15 cellular contexts compared by ENCODE assay signal in the genomic region with DNA sequence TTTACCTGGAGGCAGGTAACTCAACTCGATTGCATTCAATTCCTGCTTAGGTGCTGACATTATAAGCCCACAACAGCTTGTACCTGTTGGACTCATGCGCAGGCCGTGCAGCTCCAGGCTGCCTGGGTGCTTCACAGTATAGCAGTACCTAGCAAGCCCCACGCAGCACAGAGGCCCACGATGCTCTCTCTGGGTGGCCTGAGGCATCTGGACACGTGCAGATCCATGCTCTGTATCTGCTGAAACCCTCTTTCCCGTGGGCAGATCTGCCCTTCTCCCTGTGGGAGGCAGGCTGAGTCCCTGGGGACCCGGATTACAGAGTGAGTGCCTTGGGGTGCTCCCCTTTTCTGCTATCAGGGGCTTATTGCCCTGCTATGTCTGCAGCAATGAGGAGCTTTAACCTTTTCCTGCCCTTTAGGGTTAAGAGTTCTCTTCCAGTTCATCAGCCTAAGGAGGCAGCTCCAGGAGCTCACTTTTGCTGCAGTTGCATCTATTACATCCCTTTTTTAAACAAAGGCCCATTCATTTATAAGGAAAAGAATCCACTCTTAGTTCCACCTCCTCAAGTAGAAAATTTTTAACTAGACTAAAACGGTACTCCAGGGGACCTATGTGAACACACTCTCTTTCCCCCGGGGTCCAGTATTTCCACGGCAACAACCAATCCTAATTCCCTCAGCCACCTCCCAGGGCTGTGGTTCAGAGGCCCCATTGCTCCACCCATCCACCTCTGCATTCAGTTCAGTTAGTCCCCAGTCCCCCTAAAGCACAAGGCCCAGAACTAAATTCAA. TPM values are rescaled to one million over a fixed set of nuclear protein-coding genes. Genes with fewer than 3 reads are reported as not detected.
DNase-seq lines count a peak whose midpoint lies in the region.
"Had no signal": no experiment of that assay in that cellular context is flagged by ENCODE, and none has a peak within 500 bp of the region (broad histone marks: within the 10 kb centered on the region; RNA-seq: fewer than 3 reads in every experiment).

No MANE protein-coding gene starts in this region.

- H3K9me3 ChIP-seq in NT2/D1 (ENCODE audit: insufficient read depth, low read length) = peaks cover 2% of the 10 kb centered on the region; the same call in 1 of the 2 replicates
- no peaks in the 10 kb centered on the region for H3K9me3 ChIP-seq in neuronal stem cell (replicated peaks in 1 of 2; ENCODE audit: control insufficient read depth in 2 of 2, insufficient read depth in 1 of 2, low read depth in 1 of 2, low read length in 2 of 2)
- H3K9me3 ChIP-seq: right lobe of liver, testis had no signal

- H3K36me3 ChIP-seq in NT2/D1 (ENCODE audit: insufficient read depth, insufficient read length, low read length) (peaks cover 12% of the 10 kb centered on the region), neuronal stem cell (replicated peaks in 1 of 2; ENCODE audit: control insufficient read depth in 2 of 2, insufficient read depth in 2 of 2, low read length in 2 of 2) (no peaks in the 10 kb centered on the region)
- H3K36me3 ChIP-seq: right lobe of liver had no signal

- no peak overlapping the region for H3K4me3 ChIP-seq in NT2/D1 (ENCODE audit: insufficient read length, low read depth)
- no peak overlapping the region for H3K4me3 ChIP-seq in neuronal stem cell (ENCODE audit: low read length in 2 of 2)
- H3K4me3 ChIP-seq: right lobe of liver, testis had no signal

- no peak overlapping the region for H3K23ac ChIP-seq in neuronal stem cell (ENCODE audit: low read depth, low read length, poor library complexity)

- H2BK120ac ChIP-seq in neuronal stem cell (ENCODE audit: low read depth, low read length) = no peak overlapping the region

- no peak overlapping the region for H3K14ac ChIP-seq in neuronal stem cell (ENCODE audit: low read length)

- H3K18ac ChIP-seq in neuronal stem cell (ENCODE audit: low read length) = peak overlapping the region; percentile 44

- H2BK5ac ChIP-seq in neuronal stem cell (ENCODE audit: low read length) = no peak overlapping the region

- H3K4me1 ChIP-seq in NT2/D1 (ENCODE audit: insufficient read depth, insufficient read length) (peaks cover 27% of the 10 kb centered on the region), neuronal stem cell (ENCODE audit: control insufficient read depth in 2 of 2, insufficient read depth in 1 of 2, low read depth in 1 of 2, low read length in 2 of 2) (peaks cover 27 to 31% of the 10 kb centered on the region in 2 donors)
- H3K4me1 ChIP-seq: right lobe of liver had no signal

- H3K4me2 ChIP-seq in neuronal stem cell (ENCODE audit: insufficient read depth, low read length, poor library complexity, severe bottlenecking) = no peak overlapping the region

- H2AK5ac ChIP-seq in neuronal stem cell (ENCODE audit: low read depth, low read length) = peak overlapping the region; percentile 2

- H2AFZ ChIP-seq in neuronal stem cell (ENCODE audit: low read length) = no peak overlapping the region

- H3K9ac ChIP-seq in NT2/D1 (ENCODE audit: insufficient read length, low read depth) = peak overlapping the region; percentile 27
- H3K9ac ChIP-seq in neuronal stem cell (ENCODE audit: low read depth, low read length, poor library complexity) = no peak overlapping the region

- no peak overlapping the region for H4K91ac ChIP-seq in neuronal stem cell (ENCODE audit: low read depth, low read length, poor library complexity)

- no peak overlapping the region for H4K8ac ChIP-seq in neuronal stem cell (ENCODE audit: low read depth, low read length)

- H2BK15ac ChIP-seq in neuronal stem cell (ENCODE audit: low read length) = peak overlapping the region; percentile 11

- no peaks in the 10 kb centered on the region for H3K79me1 ChIP-seq in neuronal stem cell (ENCODE audit: low read depth, low read length)

- H3K4ac ChIP-seq in neuronal stem cell (ENCODE audit: low read length) = no peak overlapping the region

- no peak overlapping the region for H2BK12ac ChIP-seq in neuronal stem cell (ENCODE audit: low read length)

- H3K27ac ChIP-seq in cingulate gyrus (ENCODE audit: low read depth, low read length) = peak overlapping the region; percentile 8
- H3K27ac ChIP-seq in neuronal stem cell (replicated peaks; ENCODE audit: low read length) = no peak overlapping the region
- H3K27ac ChIP-seq: right lobe of liver, testis had no signal

- no CpG with 5 or more reads among the region's 11 CpGs for WGBS in neuronal stem cell (ENCODE audit: extremely low coverage in 2 of 2, insufficient read length in 2 of 2, insufficient replicate concordance in 1 of 2), 2 donors

- no peaks in the 10 kb centered on the region for H3K27me3 ChIP-seq in NT2/D1 (ENCODE audit: insufficient read depth, insufficient read length)
- H3K27me3 ChIP-seq in neuronal stem cell (ENCODE audit: control insufficient read depth in 3 of 3, insufficient read depth in 3 of 3, low read depth in 1 of 3, low read length in 3 of 3) = no peaks in the 10 kb centered on the region
- H3K27me3 ChIP-seq: right lobe of liver, testis had no signal

- DNase-seq in NCI-H1436 (lab: John Stamatoyannopoulos, UW) (peak; percentile 33), NCI-H1436 treated with DMSO at 0.1 percent for 48 hours (lab: John Stamatoyannopoulos, UW) (no peak), NT2/D1 (ENCODE audit: low read depth, low spot score) (no peak), neuronal stem cell (ENCODE audit: low spot score) (no peak), GOT3 (lab: John Stamatoyannopoulos, UW) (no peak), NCI-H2227 (lab: John Stamatoyannopoulos, UW; ENCODE audit: unreplicated experiment) (no peak), NAMALWA (ENCODE audit: low spot score) (no peak)
- DNase-seq: 8988T; activated CD4-positive, alpha-beta T cell treated with anti-CD3 and anti-CD28 coated beads, Interleukin-2, amount 50 U/mL, for 1 hour; DMS153; foreskin melanocyte; NCI-H146; testis had no signal

RNA-seq across cellular contexts. Expression of gene ITPKB, which starts 19.3 kb away (rescaled TPM):
- 6.8 TPM for polyA plus RNA-seq in neuronal stem cell (2013, experiment 1 of 2)
- 7.0 TPM for polyA plus RNA-seq in neuronal stem cell (2013, experiment 2 of 2)
